ENCODE assay signal across 21 cellular contexts in genomic region chr22:23077627-23078461, GRCh38. TPM values are rescaled to one million over a fixed set of nuclear protein-coding genes. Genes with fewer than 3 reads are reported as not detected.
DNase-seq lines count a peak whose midpoint lies in the region; ATAC-seq, FAIRE-seq and TF ChIP-seq lines count a peak whose summit lies in the region.
"Had no signal": no experiment of that assay in that cellular context is flagged by ENCODE, and none has a peak within 500 bp of the region (broad histone marks: within the 10 kb centered on the region; RNA-seq: fewer than 3 reads in every experiment).

No MANE protein-coding gene starts in this region.

- H2BK12ac ChIP-seq in H1 (ENCODE audit: low read depth, low read length), result no peak overlapping the region

- H3K9me3 ChIP-seq in HCT116 (ENCODE audit: control insufficient read depth in 1 of 2, insufficient read depth in 1 of 2, low read depth in 1 of 2, low read length in 2 of 2) (no peaks in the 10 kb centered on the region), H1 (ENCODE audit: insufficient read depth in 2 of 2, low read depth in 1 of 2, low read length in 1 of 2) (no peaks in the 10 kb centered on the region), stomach (no peaks in the 10 kb centered on the region)
- H3K9me3 ChIP-seq: heart right ventricle, left lung, prostate gland had no signal

- no peak for FAIRE-seq in H1 (lab: Jason Lieb, UNC)
- FAIRE-seq: GM19239 had no signal

- no peak overlapping the region; the same call in 1 of the 2 replicates for H3K18ac ChIP-seq in H1 (ENCODE audit: extremely low read depth, low read length)

- TF ChIP-seq EP300 in H1 (IDR thresholded peaks at IDR 0.05; ENCODE audit: borderline replicate concordance in 1 of 2, low read depth in 2 of 2, low read length in 2 of 2) (no peak), stomach (IDR thresholded peaks at IDR 0.05) (no peak)

- H4K20me1 ChIP-seq in HCT116 (ENCODE audit: insufficient read depth) (no peaks in the 10 kb centered on the region), H1 (replicated peaks in 1 of 2; ENCODE audit: control insufficient read depth in 1 of 2, insufficient read depth in 2 of 2, low read length in 2 of 2) (peaks cover 2 to 13% of the 10 kb centered on the region in 2 experiments)

- RAD21 ChIA-PET in HCT116 (lab: Charles Lee; ENCODE audit: low non-redundant PET in 1 of 2, low total read pairs in 2 of 2, uncharacterized antibody in 2 of 2, unreplicated experiment in 2 of 2), result no interaction called here

- H3K4ac ChIP-seq in H1 (replicated peaks; ENCODE audit: insufficient read length, low read depth, low read length), result no peak overlapping the region

- peak in 1 of 3 experiments; percentile 25; a peak in 3 of 6 replicates for TF ChIP-seq CTCF in HCT116 (IDR thresholded peaks at IDR 0.05 in 2 of 3, conservative IDR thresholded peaks at IDR 0.05 in 1 of 3; ENCODE audit: borderline replicate concordance in 1 of 3, insufficient read depth in 1 of 3, low read depth in 2 of 3, low read length in 2 of 3)
- no peak for TF ChIP-seq CTCF in H1 (IDR thresholded peaks at IDR 0.05; ENCODE audit: control extremely low read depth in 1 of 3, insufficient read depth in 1 of 3, low read depth in 1 of 3, low read length in 3 of 3)
- peak in 3 of 7 experiments; percentile 9 to 40 (median 16) for TF ChIP-seq CTCF in stomach (IDR thresholded peaks at IDR 0.05)
- TF ChIP-seq CTCF in mesothelial cell of epicardium (IDR thresholded peaks at IDR 0.05; ENCODE audit: unreplicated experiment), result no peak

- no TSS peak for BruUV-seq in HCT116 (replicated peaks; lab: Mats Ljungman, UMichigan)

- H3K4me2 ChIP-seq in HCT116 (ENCODE audit: low read length) (peak overlapping the region; percentile 71), H1 (ENCODE audit: insufficient read depth in 1 of 2, low read depth in 2 of 2, low read length in 2 of 2) (no peak overlapping the region)

- H4K5ac ChIP-seq in H1 (ENCODE audit: insufficient read length, low read depth, low read length), result no peak overlapping the region

- H2AFZ ChIP-seq in HCT116 (ENCODE audit: low read depth, low read length, poor library complexity, severe bottlenecking) (no peak overlapping the region), H1 (ENCODE audit: low read length) (no peak overlapping the region)

- H3K14ac ChIP-seq in H1 (ENCODE audit: insufficient read length), result no peak overlapping the region

- no peak for TF ChIP-seq POLR2A in HCT116 (IDR thresholded peaks at IDR 0.05; ENCODE audit: borderline replicate concordance, extremely low read depth, insufficient read depth, insufficient read length)
- no peak for TF ChIP-seq POLR2A in H1 (IDR thresholded peaks at IDR 0.05; ENCODE audit: control extremely low read depth in 1 of 2, low read depth in 2 of 2, low read length in 2 of 2)
- TF ChIP-seq POLR2A in stomach (IDR thresholded peaks at IDR 0.05), result no peak

- H3K4me1 ChIP-seq in HCT116 (ENCODE audit: control insufficient read depth in 1 of 2, insufficient read depth in 2 of 2, low read length in 2 of 2) (peaks cover 29 to 51% of the 10 kb centered on the region in 2 experiments), H1 (replicated peaks in 1 of 4; ENCODE audit: control insufficient read depth in 3 of 4, insufficient read depth in 4 of 4, low read length in 3 of 4) (no peaks in the 10 kb centered on the region; a peak in 1 of 7 replicates), stomach (peaks cover 21 to 58% (median 32%) of the 10 kb centered on the region in 4 donors)
- H3K4me1 ChIP-seq: left lung, prostate gland had no signal

- H3K23me2 ChIP-seq in H1 (ENCODE audit: low read depth, low read length), result no peaks in the 10 kb centered on the region

- H2BK5ac ChIP-seq in H1 (ENCODE audit: low read depth, low read length), result no peak overlapping the region

- no peak overlapping the region for H2BK15ac ChIP-seq in H1 (ENCODE audit: low read length)

- no peak overlapping the region for H3K56ac ChIP-seq in H1 (replicated peaks; ENCODE audit: insufficient read length, low read depth, low read length)

- H3K27me3 ChIP-seq in HCT116 (ENCODE audit: insufficient read depth, low read length) (no peaks in the 10 kb centered on the region), H1 (replicated peaks in 1 of 4; ENCODE audit: control insufficient read depth in 3 of 4, extremely low read depth in 1 of 4, insufficient read depth in 3 of 4, low read length in 3 of 4) (peaks cover 0 to 2% (median 0%) of the 10 kb centered on the region in 4 experiments; a peak in 3 of 7 replicates), stomach (peaks cover 0 to 6% (median 0%) of the 10 kb centered on the region in 3 donors)
- H3K27me3 ChIP-seq: heart right ventricle had no signal

- H3K9ac ChIP-seq in HCT116 (ENCODE audit: low read length) (0 out of 2 replicates have a peak overlapping the region, but pooled peaks have one; percentile 14), H1 (replicated peaks in 1 of 4; ENCODE audit: extremely low read depth in 1 of 4, low read depth in 3 of 4, low read length in 3 of 4) (no peak overlapping the region)

- 85% methylated on average over 11 of the region's 11 CpGs; no CpG with 5 or more reads in 1 of the 2 experiments for WGBS in H1 (ENCODE audit: extremely low coverage in 1 of 2, insufficient coverage in 1 of 2, insufficient read length in 1 of 2, insufficient replicate concordance in 2 of 2, low coverage in 1 of 2, low lambda C conversion rate in 2 of 2, missing lambda C conversion rate in 1 of 2), 2 experiments
- 30 to 54% (median 40%) methylated on average over 11 of the region's 11 CpGs for WGBS in stomach, 5 donors

- intact Hi-C loops in HCT116 (cut with micrococcal nuclease), result no loop called here
- intact Hi-C loops in stomach (cut with DNase I; ENCODE audit: low total_unique reads), result no loop called here

- peak overlapping the region; percentile 59; the same call in 1 of the 2 replicates for H3K27ac ChIP-seq in HCT116 (ENCODE audit: low read depth, low read length)
- H3K27ac ChIP-seq in H1 (ENCODE audit: low read depth, low read length), result no peak overlapping the region
- peak overlapping the region; percentile 12 to 66 (median 56) for H3K27ac ChIP-seq in stomach
- H3K27ac ChIP-seq: heart right ventricle, left lung, prostate gland had no signal

- H3K36me3 ChIP-seq in HCT116 (ENCODE audit: control insufficient read depth in 1 of 2, insufficient read depth in 2 of 2, low read length in 2 of 2), result no peaks in the 10 kb centered on the region
- H3K36me3 ChIP-seq in H1 (ENCODE audit: control insufficient read depth in 2 of 4, insufficient read depth in 4 of 4, low read length in 3 of 4), result no peaks in the 10 kb centered on the region
- no peaks in the 10 kb centered on the region for H3K36me3 ChIP-seq in stomach
- H3K36me3 ChIP-seq: heart right ventricle, left lung, prostate gland had no signal

- no peak overlapping the region for H2BK120ac ChIP-seq in H1 (replicated peaks; ENCODE audit: low read depth, low read length)

- H3K27ac Mint-ChIP-seq in mesothelial cell of epicardium, result no peak overlapping the region
- H3K27ac Mint-ChIP-seq: activated naive CD4-positive, alpha-beta T cell treated with anti-CD3 and anti-CD28 coated beads, Interleukin-2, amount 50 U/mL, for 24 hours; activated T-cell treated with anti-CD3 and anti-CD28 coated beads, Interleukin-2, amount 50 U/mL, for 72 hours; stimulated activated naive B cell treated with anti-CD40 and anti-IgM and Interleukin-4, amounts not matched to agents 10 μg/mL and 1 μg/mL and 100 μg/mL, for 72 hours had no signal

- DNase-seq in HCT116 (ENCODE audit: low read depth, low spot score), result no peak
- DNase-seq in NCI-H69 (lab: John Stamatoyannopoulos, UW), result peak; percentile 44
- DNase-seq in H1 (ENCODE audit: low read depth in 1 of 2, low spot score in 2 of 2), result no peak
- peak; percentile 66 for DNase-seq in stomach
- DNase-seq in ACHN, result no peak
- DNase-seq in mesothelial cell of epicardium (ENCODE audit: low spot score in 2 of 2, unreplicated experiment in 2 of 2), result no peak
- no peak for DNase-seq in activated naive CD4-positive, alpha-beta T cell treated with Interleukin-2 at 50 U/mL for 16 hours
- DNase-seq: activated CD4-positive, alpha-beta T cell treated with anti-CD3 and anti-CD28 coated beads for 48 hours; activated T-cell treated with anti-CD3 and anti-CD28 coated beads, Interleukin-2, amount 50 U/mL, for 72 hours; cerebellar nuclear complex; effector CD4-positive, alpha-beta T cell; heart right ventricle; left lung; NCI-H1105 treated with DMSO at 0.1 percent for 48 hours; NCI-H524; SHP77; stimulated activated CD4-positive, alpha-beta T cell treated with anti-CD3 and anti-CD28 coated beads, Interleukin-2, amount 100 ng/mL, for 24 hours; stimulated activated naive B cell treated with anti-CD40 and anti-IgM and Interleukin-4, amounts not matched to agents 10 μg/mL and 1 μg/mL and 100 μg/mL, for 72 hours had no signal

- H3K4me3 Mint-ChIP-seq in mesothelial cell of epicardium, result no peak overlapping the region
- H3K4me3 Mint-ChIP-seq: activated naive CD4-positive, alpha-beta T cell treated with anti-CD3 and anti-CD28 coated beads, Interleukin-2, amount 50 U/mL, for 24 hours; activated T-cell treated with anti-CD3 and anti-CD28 coated beads, Interleukin-2, amount 50 U/mL, for 72 hours; stimulated activated naive B cell treated with anti-CD40 and anti-IgM and Interleukin-4, amounts not matched to agents 10 μg/mL and 1 μg/mL and 100 μg/mL, for 72 hours had no signal

- H2AK5ac ChIP-seq in H1 (ENCODE audit: low read depth, low read length), result no peak overlapping the region

- H4K8ac ChIP-seq in H1 (ENCODE audit: extremely low read depth, insufficient read depth, low read length), result peak overlapping the region; percentile 71

- H3K79me2 ChIP-seq in HCT116 (ENCODE audit: insufficient read depth, low read length), result no peaks in the 10 kb centered on the region
- no peaks in the 10 kb centered on the region for H3K79me2 ChIP-seq in H1 (ENCODE audit: control insufficient read depth in 1 of 2, insufficient read depth in 2 of 2, low read length in 2 of 2)

- in situ Hi-C loops in ACHN (cut with HindIII; ENCODE audit: low pct_ligation_motif_present, low pct_unique_long_range_greater_than_20kb, low sequenced_read_pairs), result no loop called here

- no peak overlapping the region for H4K91ac ChIP-seq in H1 (replicated peaks; ENCODE audit: insufficient read length, low read length)

- no peaks in the 10 kb centered on the region for H3K36me3 Mint-ChIP-seq in mesothelial cell of epicardium
- H3K36me3 Mint-ChIP-seq: activated naive CD4-positive, alpha-beta T cell treated with anti-CD3 and anti-CD28 coated beads, Interleukin-2, amount 50 U/mL, for 24 hours had no signal

- CTCF ChIA-PET in HCT116 (lab: Charles Lee) (no interaction called here), H1 (lab: Charles Lee; ENCODE audit: partially characterized antibody) (interaction anchor here (1.2 to 1.7 kb wide), 3 partner anchors 8 to 18 kb away, joined by 3 to 5 read pairs (median 4); no protein-coding TSS in a partner anchor)

- TF ChIP-seq RAD21 in HCT116 (IDR thresholded peaks at IDR 0.05; ENCODE audit: low read depth) (no peak; the same call in 1 of the 2 replicates), H1 (IDR thresholded peaks at IDR 0.05 in 1 of 2, conservative IDR thresholded peaks at IDR 0.05 in 1 of 2; ENCODE audit: low read depth in 2 of 2, low read length in 2 of 2) (no peak)

- H3K79me1 ChIP-seq in H1 (ENCODE audit: low read depth, low read length), result no peaks in the 10 kb centered on the region; the same call in none of the 2 replicates

- peaks cover 13% of the 10 kb centered on the region for H3K27me3 Mint-ChIP-seq in mesothelial cell of epicardium (ENCODE audit: low read depth)

- H3K4me3 ChIP-seq in HCT116 (replicated peaks in 1 of 2; ENCODE audit: low read depth in 1 of 2, low read length in 2 of 2), result peak overlapping the region in 1 of 2 experiments; percentile 18; a peak in 1 of 4 replicates
- no peak overlapping the region for H3K4me3 ChIP-seq in H1 (ENCODE audit: extremely low read depth in 1 of 4, insufficient read depth in 2 of 4, low read depth in 3 of 4, low read length in 4 of 4)
- no peak overlapping the region for H3K4me3 ChIP-seq in stomach
- H3K4me3 ChIP-seq: heart right ventricle, left lung, prostate gland had no signal

- peaks cover 4% of the 10 kb centered on the region for H3K4me1 Mint-ChIP-seq in mesothelial cell of epicardium
- H3K4me1 Mint-ChIP-seq: activated naive CD4-positive, alpha-beta T cell treated with anti-CD3 and anti-CD28 coated beads, Interleukin-2, amount 50 U/mL, for 24 hours had no signal

- H3K23ac ChIP-seq in H1 (ENCODE audit: insufficient read length), result no peak overlapping the region

- ATAC-seq in HCT116, result peak; percentile 82
- ATAC-seq: activated T-cell treated with anti-CD3 and anti-CD28 coated beads, Interleukin-2, amount 50 U/mL, for 72 hours; left lung; stimulated activated naive B cell treated with anti-CD40 and anti-IgM and Interleukin-4, amounts not matched to agents 10 μg/mL and 1 μg/mL and 100 μg/mL, for 72 hours had no signal

- no peak overlapping the region for H2BK20ac ChIP-seq in H1 (ENCODE audit: low read length)

- no peaks in the 10 kb centered on the region for H3K9me2 ChIP-seq in HCT116 (ENCODE audit: insufficient read depth)

- H3K9me3 Mint-ChIP-seq in mesothelial cell of epicardium, result no peaks in the 10 kb centered on the region
- H3K9me3 Mint-ChIP-seq: activated naive CD4-positive, alpha-beta T cell treated with anti-CD3 and anti-CD28 coated beads, Interleukin-2, amount 50 U/mL, for 24 hours; activated T-cell treated with anti-CD3 and anti-CD28 coated beads, Interleukin-2, amount 50 U/mL, for 72 hours; stimulated activated naive B cell treated with anti-CD40 and anti-IgM and Interleukin-4, amounts not matched to agents 10 μg/mL and 1 μg/mL and 100 μg/mL, for 72 hours had no signal

- POLR2A ChIA-PET in HCT116 (lab: Charles Lee) (no interaction called here), H1 (lab: Charles Lee; ENCODE audit: partially characterized antibody) (interaction anchor here (1.0 kb wide), 1 partner anchor 11 kb away, joined by 3 read pairs; no protein-coding TSS in a partner anchor)

RNA-seq across cellular contexts. Expression of gene GNAZ, which starts 7.5 kb away (rescaled TPM):
- 11.1 TPM for total RNA-seq in HCT116 (2021; ENCODE audit: unreplicated experiment)
- polyA plus RNA-seq in HCT116 (2012), result 6.0 and 7.0 TPM in 2 replicates
- 9.6 and 9.7 TPM in 2 replicates for total RNA-seq in H1 (2021; fragmentation: NEBNext Ultra II Directional; extraction: Animal tissue kit (Norgen Biotek cat#: 25700))
- 6.6 and 6.9 TPM in 2 replicates for polyA plus RNA-seq in H1 (2011; rRNA removed)
- 7.7 TPM for polyA plus RNA-seq in H1 (2011; cell fraction: cytosol; rRNA removed)
- polyA plus RNA-seq in H1 (2011; cell fraction: nucleus; rRNA removed), result 7.4 TPM
- polyA plus RNA-seq in H1 (2012, experiment 1 of 2), result 5.7 to 7.8 TPM (median 6.8 TPM) in 4 replicates
- 4.4 TPM for polyA plus RNA-seq in H1 (2012, experiment 2 of 2)
- polyA plus RNA-seq in H1 (2013, experiment 1 of 2), result 5.3 TPM
- 5.5 TPM for polyA plus RNA-seq in H1 (2013, experiment 2 of 2)
- 6.4 and 7.5 TPM in 2 replicates for polyA minus RNA-seq in H1 (2011; rRNA and poly(A)+ RNA removed)
- polyA minus RNA-seq in H1 (2011; cell fraction: cytosol; rRNA and poly(A)+ RNA removed), result 5.6 TPM
- 4.3 TPM for polyA minus RNA-seq in H1 (2011; cell fraction: nucleus; rRNA and poly(A)+ RNA removed)
- 10 to 100 TPM in 4 of 5 donors, 1 to 10 TPM in 1; 7.6 to 18.8 (median 17.9) TPM for total RNA-seq in stomach
- polyA plus RNA-seq in stomach, result 1 to 10 TPM; 4.3 to 8.6 (median 8.1) TPM
- 5.8 to 6.5 TPM (median 6.0 TPM) in 3 replicates for total RNA-seq in mesothelial cell of epicardium

Comparison
In these comparisons a context has a peak if more than half of its experiments do, and no peak if none do; other contexts are left out.
1. DNase-seq: peak in NCI-H69 (single experiment) and stomach (single experiment); none in HCT116 (single experiment), H1 (0 of 2), ACHN (single experiment), mesothelial cell of epicardium (0 of 2) and activated naive CD4-positive, alpha-beta T cell treated with Interleukin-2 at 50 U/mL for 16 hours (single experiment).
2. Of the 16 proteins assayed by ChIP-seq in both H1 and HCT116: peak only in H1: none; only in HCT116: SP1; in both: none; in neither: 14; mixed calls (peak in some experiments, not most) for 1.